Comparison of ENCODE assay signal across 17 cellular contexts in genomic region chr2:213043566-213043965, GRCh38.
DNase-seq lines count a peak whose midpoint lies in the region; ATAC-seq, FAIRE-seq and TF ChIP-seq lines count a peak whose summit lies in the region.
"Had no signal": no experiment of that assay in that cellular context is flagged by ENCODE, and none has a peak within 500 bp of the region (broad histone marks: within the 10 kb centered on the region; RNA-seq: fewer than 3 reads in every experiment).

No MANE protein-coding gene starts in this region.

- H3K4me3 Mint-ChIP-seq in natural killer cell: no peak overlapping the region
- H3K4me3 Mint-ChIP-seq in natural killer cell treated with Interleukin-12 subunit alpha and Interleukin-12 subunit beta and Interleukin-15 and Interleukin-18, amount 100 ng/mL, for 72 hours: no peak overlapping the region
- H3K4me3 Mint-ChIP-seq: CD8-positive, alpha-beta T cell; HFFc6 had no signal

- FAIRE-seq in GM12891 (lab: Jason Lieb, UNC): peak; percentile 16
- peak; percentile 66 for FAIRE-seq in bronchial epithelial cell (lab: Jason Lieb, UNC)
- FAIRE-seq: GM12892, H54 had no signal

- H3K4me1 Mint-ChIP-seq in natural killer cell: peaks cover 25 to 38% of the 10 kb centered on the region in 2 donors
- H3K4me1 Mint-ChIP-seq in natural killer cell treated with Interleukin-12 subunit alpha and Interleukin-12 subunit beta and Interleukin-15 and Interleukin-18, amount 100 ng/mL, for 72 hours (ENCODE audit: low read depth in 2 of 2): peaks cover 22 to 29% of the 10 kb centered on the region in 2 donors

- TF ChIP-seq POLR2A in GM12891 (IDR thresholded peaks at IDR 0.05; ENCODE audit: low read depth, low read length): no peak

- no peak for ATAC-seq in natural killer cell
- ATAC-seq in natural killer cell treated with Interleukin-12 subunit alpha and Interleukin-12 subunit beta and Interleukin-15 and Interleukin-18, amount 100 ng/mL, for 72 hours: no peak
- ATAC-seq in HG02870 (IDR thresholded peaks at IDR 0.05; ENCODE audit: unreplicated experiment): no peak
- ATAC-seq: CD8-positive, alpha-beta T cell had no signal

- no peaks in the 10 kb centered on the region for H3K27me3 Mint-ChIP-seq in natural killer cell (ENCODE audit: low read depth in 2 of 2)
- H3K27me3 Mint-ChIP-seq in natural killer cell treated with Interleukin-12 subunit alpha and Interleukin-12 subunit beta and Interleukin-15 and Interleukin-18, amount 100 ng/mL, for 72 hours: no peaks in the 10 kb centered on the region

- DNase-seq in natural killer cell (no peak), GM12891 (ENCODE audit: insufficient read length, low spot score) (no peak), bronchial epithelial cell (ENCODE audit: low read depth) (no peak), HuH-7.5 (ENCODE audit: low spot score) (no peak)
- DNase-seq in natural killer cell treated with Interleukin-12 subunit alpha and Interleukin-12 subunit beta and Interleukin-15 and Interleukin-18, amount 100 ng/mL, for 72 hours (ENCODE audit: low spot score): no peak
- DNase-seq: C1 segment of cervical spinal cord; Caco-2; CD8-positive, alpha-beta T cell; DMS153; EL; GDM1; GOT3; HFFc6 had no signal

- H3K9me3 Mint-ChIP-seq in natural killer cell: no peaks in the 10 kb centered on the region
- peaks cover 11% of the 10 kb centered on the region for H3K9me3 Mint-ChIP-seq in natural killer cell treated with Interleukin-12 subunit alpha and Interleukin-12 subunit beta and Interleukin-15 and Interleukin-18, amount 100 ng/mL, for 72 hours
- H3K9me3 Mint-ChIP-seq: CD8-positive, alpha-beta T cell; HFFc6 had no signal

- H3K27ac Mint-ChIP-seq in natural killer cell: peak overlapping the region; percentile 27 to 82
- peak overlapping the region in 1 of 2 donors; percentile 14 for H3K27ac Mint-ChIP-seq in natural killer cell treated with Interleukin-12 subunit alpha and Interleukin-12 subunit beta and Interleukin-15 and Interleukin-18, amount 100 ng/mL, for 72 hours
- H3K27ac Mint-ChIP-seq: CD8-positive, alpha-beta T cell; HFFc6 had no signal

- no peaks in the 10 kb centered on the region for H3K27me3 ChIP-seq in bronchial epithelial cell (ENCODE audit: control insufficient read depth, insufficient read depth, low read length)

- H3K4me3 ChIP-seq in bronchial epithelial cell (ENCODE audit: low read depth, low read length): no peak overlapping the region
- H3K4me3 ChIP-seq: HAP-1 had no signal

- H3K36me3 Mint-ChIP-seq in natural killer cell: peaks cover 30% of the 10 kb centered on the region
- H3K36me3 Mint-ChIP-seq in natural killer cell treated with Interleukin-12 subunit alpha and Interleukin-12 subunit beta and Interleukin-15 and Interleukin-18, amount 100 ng/mL, for 72 hours: peaks cover 26% of the 10 kb centered on the region

- TF ChIP-seq CTCF in natural killer cell (IDR thresholded peaks at IDR 0.05) (no peak), bronchial epithelial cell (IDR thresholded peaks at IDR 0.05; ENCODE audit: insufficient read depth, low read length, severe bottlenecking) (no peak)

- intact Hi-C loops in natural killer cell (cut with micrococcal nuclease): no loop called here

- no peaks in the 10 kb centered on the region for H3K36me3 ChIP-seq in bronchial epithelial cell (ENCODE audit: control insufficient read depth, insufficient read depth, low read length)
- H3K36me3 ChIP-seq: HAP-1 had no signal

TF ChIP-seq in GM12891, 5 proteins besides CTCF, POLR2A, EP300 and RAD21:
- no peak for TF ChIP-seq PAX5 (IDR thresholded peaks at IDR 0.05; ENCODE audit: insufficient read depth, low read length, severe bottlenecking)
- no peak for TF ChIP-seq SPI1 (IDR thresholded peaks at IDR 0.05; ENCODE audit: low read depth, low read length)
- no peak for TF ChIP-seq POLR2AphosphoS5 (IDR thresholded peaks at IDR 0.05; ENCODE audit: low read depth, low read length)
- no peak for TF ChIP-seq POU2F2 (IDR thresholded peaks at IDR 0.05; ENCODE audit: low read depth, low read length)
- TF ChIP-seq TAF1 (IDR thresholded peaks at IDR 0.05; ENCODE audit: low read depth, low read length): no peak
